Comparison of ENCODE assay signal across 3 cellular contexts in the genomic region with DNA sequence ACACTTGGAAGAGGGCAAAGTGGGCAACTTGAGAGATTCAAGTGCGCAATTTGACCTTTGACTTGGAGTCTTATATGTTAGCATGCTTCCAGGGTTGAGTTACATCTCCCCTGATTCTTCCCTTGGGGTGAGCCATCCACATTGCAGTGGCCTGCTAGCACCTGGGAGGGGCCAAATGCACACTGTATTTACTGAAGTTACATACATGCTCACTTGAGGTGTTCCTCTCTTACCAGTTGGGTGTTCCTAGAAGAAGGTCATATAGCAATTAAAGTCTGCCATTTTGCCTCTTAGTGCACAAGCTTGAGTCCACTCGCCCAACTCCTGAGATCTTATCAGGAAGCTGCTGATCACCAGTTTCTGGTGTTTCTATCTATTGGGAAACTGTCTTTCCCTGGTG.
"Had no signal": no experiment of that assay in that cellular context is flagged by ENCODE, and none has a peak within 500 bp of the region (broad histone marks: within the 10 kb centered on the region; RNA-seq: fewer than 3 reads in every experiment).

No MANE protein-coding gene starts in this region.

- H3K4me3 ChIP-seq: GM12878 had no signal

- DNase-seq: GDM1, GF-D8 had no signal

- ATAC-seq: GM12878 had no signal
